ENCODE assay signal across 11 cellular contexts in genomic region chr3:55797775-55798174, GRCh38.
"Had no signal": no experiment of that assay in that cellular context is flagged by ENCODE, and none has a peak within 500 bp of the region (broad histone marks: within the 10 kb centered on the region; RNA-seq: fewer than 3 reads in every experiment).

No MANE protein-coding gene starts in this region.

- H2AFZ ChIP-seq: GM23248, GM23338 had no signal

- H3K27ac ChIP-seq: GM23248 had no signal

- FAIRE-seq: H1, H54 had no signal

- H3K4me1 ChIP-seq: HAP-1 had no signal

- H3K4me2 ChIP-seq: GM23338 had no signal

- H3K4me3 ChIP-seq: GM23248, GM23338, HAP-1 had no signal

- ATAC-seq: GM23338, HCT116 had no signal

- H3K9ac ChIP-seq: GM23248 had no signal

- DNase-seq: GM23248, GOT3, H7, H9, HCEC 1CT, HFFc6 had no signal

- H3K36me3 ChIP-seq: HAP-1 had no signal

- H3K9me3 ChIP-seq: HAP-1 had no signal
